ENCODE assay signal across 24 cellular contexts in genomic region chr12:115093261-115093660, GRCh38.
DNase-seq lines count a peak whose midpoint lies in the region; ATAC-seq, FAIRE-seq and TF ChIP-seq lines count a peak whose summit lies in the region.
"Had no signal": no experiment of that assay in that cellular context is flagged by ENCODE, and none has a peak within 500 bp of the region (broad histone marks: within the 10 kb centered on the region; RNA-seq: fewer than 3 reads in every experiment).

No MANE protein-coding gene starts in this region.

- intact Hi-C loops in HepG2 (cut with micrococcal nuclease; ENCODE audit: unreplicated experiment) (no loop called here), right lobe of liver (cut with DNase I) (no loop called here)

- H3K27ac ChIP-seq in HepG2 (ENCODE audit: extremely low read length, insufficient read depth, low read length) (no peak overlapping the region), right lobe of liver (peak overlapping the region in 2 of 3 donors; percentile 81 to 93)
- H3K27ac ChIP-seq: 22Rv1; A549; BLaER1 treated with 17β-estradiol and CSF1 and Interleukin-3, amounts not matched to agents 10 nM and 100 nM; C4-2B had no signal

- TF ChIP-seq RAD21 in HepG2 (CRISPR knock-in tag; IDR thresholded peaks at IDR 0.05) = no peak

- H4K20me1 ChIP-seq in HepG2 (ENCODE audit: insufficient read depth, low read length) = no peaks in the 10 kb centered on the region
- H4K20me1 ChIP-seq: BLaER1 treated with 17β-estradiol and CSF1 and Interleukin-3, amounts not matched to agents 10 nM and 100 nM had no signal

- DNase-seq in HT-29 (ENCODE audit: low spot score) (peak; percentile 15), HepG2 (ENCODE audit: low spot score) (no peak), right lobe of liver (no peak), CD1c-positive myeloid dendritic cell (ENCODE audit: extremely low spot score) (no peak), middle frontal gyrus (ENCODE audit: extremely low spot score, low spot score) (no peak)
- DNase-seq: AML-193; CD4-positive, alpha-beta memory T cell; CD4-positive, CD25-positive, alpha-beta regulatory T cell; CD8-positive, alpha-beta memory T cell; COR-L47; DMS 273 treated with DMSO at 0.1 percent for 48 hours; DMS153; DMS53; DMS79; DND-41; EL; GDM1 had no signal

- no peak overlapping the region for H3K4me3 ChIP-seq in HepG2 (replicated peaks in 1 of 3; ENCODE audit: insufficient read depth in 1 of 3, low read depth in 2 of 3, low read length in 3 of 3)
- no peak overlapping the region for H3K4me3 ChIP-seq in right lobe of liver
- H3K4me3 ChIP-seq: A549; BLaER1 treated with 17β-estradiol and CSF1 and Interleukin-3, amounts not matched to agents 10 nM and 100 nM; GM12878 had no signal

- H3K9me3 ChIP-seq in HepG2 (ENCODE audit: low read length) (no peaks in the 10 kb centered on the region), right lobe of liver (no peaks in the 10 kb centered on the region)
- H3K9me3 ChIP-seq: A549 had no signal

- peaks cover 72% of the 10 kb centered on the region for H3K4me1 ChIP-seq in HepG2 (ENCODE audit: insufficient read depth, low read length)
- peaks cover 0 to 55% (median 18%) of the 10 kb centered on the region in 4 donors for H3K4me1 ChIP-seq in right lobe of liver
- H3K4me1 ChIP-seq: A549; BLaER1 treated with 17β-estradiol and CSF1 and Interleukin-3, amounts not matched to agents 10 nM and 100 nM had no signal

- BruUV-seq in HepG2 (replicated peaks; lab: Mats Ljungman, UMichigan) = no TSS peak

- TF ChIP-seq POLR2A in HepG2 (IDR thresholded peaks at IDR 0.05; ENCODE audit: insufficient read depth in 1 of 2, low read depth in 2 of 2, low read length in 2 of 2) = no peak
- TF ChIP-seq POLR2A in right lobe of liver (IDR thresholded peaks at IDR 0.05) = no peak

- H3K27me3 ChIP-seq in HepG2 (ENCODE audit: control insufficient read depth in 1 of 2, insufficient read depth in 2 of 2, low read length in 2 of 2) (no peaks in the 10 kb centered on the region), right lobe of liver (no peaks in the 10 kb centered on the region)
- H3K27me3 ChIP-seq: BLaER1 treated with 17β-estradiol and CSF1 and Interleukin-3, amounts not matched to agents 10 nM and 100 nM had no signal

- H2AFZ ChIP-seq in HepG2 (ENCODE audit: low read length) = no peak overlapping the region

- TF ChIP-seq EP300 in HepG2 (IDR thresholded peaks at IDR 0.05; ENCODE audit: low read depth in 2 of 2, low read length in 2 of 2) (no peak), HepG2 (CRISPR knock-in tag; IDR thresholded peaks at IDR 0.05; ENCODE audit: borderline replicate concordance) (no peak)

- 100% methylated on average over 1 of the region's 1 CpG for WGBS in HepG2 (ENCODE audit: low lambda C conversion rate)
- WGBS in right lobe of liver (ENCODE audit: insufficient coverage, low coverage, low lambda C conversion rate, missing lambda C conversion rate) = 63% methylated on average over 1 of the region's 1 CpG

- H3K9ac ChIP-seq in HepG2 (ENCODE audit: insufficient read depth, low read depth, low read length) = no peak overlapping the region
- H3K9ac ChIP-seq: BLaER1 treated with 17β-estradiol and CSF1 and Interleukin-3, amounts not matched to agents 10 nM and 100 nM had no signal

- CTCF ChIA-PET in HepG2 (lab: Yijun Ruan, JAX; ENCODE audit: low intra/inter-chr PET ratio, low total read pairs) = no interaction called here

- no peaks in the 10 kb centered on the region for H3K79me2 ChIP-seq in HepG2 (ENCODE audit: insufficient read depth, low read length)

- TF ChIP-seq CTCF in HepG2 (CRISPR knock-in tag; IDR thresholded peaks at IDR 0.05) = no peak
- TF ChIP-seq CTCF in right lobe of liver (IDR thresholded peaks at IDR 0.05) = no peak

- in situ Hi-C loops in HepG2 (cut with HindIII; ENCODE audit: extremely low pct_ligation_motif_present, low pct_unique_long_range_greater_than_20kb) = no loop called here

- H3K4me2 ChIP-seq in HepG2 (ENCODE audit: low read depth, low read length) = no peak overlapping the region
- H3K4me2 ChIP-seq: A549; BLaER1 treated with 17β-estradiol and CSF1 and Interleukin-3, amounts not matched to agents 10 nM and 100 nM had no signal

- POLR2A ChIA-PET in HepG2 (lab: Yijun Ruan, JAX) = no interaction called here

- ATAC-seq in HepG2 = no peak
- no peak for ATAC-seq in right lobe of liver
- ATAC-seq: A549, GM12878 had no signal

- FAIRE-seq in HepG2 (lab: Jason Lieb, UNC) = no peak
- FAIRE-seq: A549, GM12878, GM12892, GM18507 had no signal

- no peaks in the 10 kb centered on the region for H3K36me3 ChIP-seq in HepG2 (replicated peaks in 1 of 2; ENCODE audit: control insufficient read depth in 1 of 2, insufficient read depth in 2 of 2, low read length in 2 of 2)
- H3K36me3 ChIP-seq in right lobe of liver = no peaks in the 10 kb centered on the region
- H3K36me3 ChIP-seq: BLaER1 treated with 17β-estradiol and CSF1 and Interleukin-3, amounts not matched to agents 10 nM and 100 nM had no signal

TF ChIP-seq in HepG2, 621 proteins besides CTCF, POLR2A, EP300 and RAD21:
- TF ChIP-seq ZBTB40 (IDR thresholded peaks at IDR 0.05) (no peak), ZBTB40 (CRISPR knock-in tag; IDR thresholded peaks at IDR 0.05) (peak; percentile 94), ZBTB49 (CRISPR knock-in tag; IDR thresholded peaks at IDR 0.05; ENCODE audit: borderline replicate concordance) (no peak)
